1 cellular context compared by ENCODE assay signal in the genomic region with DNA sequence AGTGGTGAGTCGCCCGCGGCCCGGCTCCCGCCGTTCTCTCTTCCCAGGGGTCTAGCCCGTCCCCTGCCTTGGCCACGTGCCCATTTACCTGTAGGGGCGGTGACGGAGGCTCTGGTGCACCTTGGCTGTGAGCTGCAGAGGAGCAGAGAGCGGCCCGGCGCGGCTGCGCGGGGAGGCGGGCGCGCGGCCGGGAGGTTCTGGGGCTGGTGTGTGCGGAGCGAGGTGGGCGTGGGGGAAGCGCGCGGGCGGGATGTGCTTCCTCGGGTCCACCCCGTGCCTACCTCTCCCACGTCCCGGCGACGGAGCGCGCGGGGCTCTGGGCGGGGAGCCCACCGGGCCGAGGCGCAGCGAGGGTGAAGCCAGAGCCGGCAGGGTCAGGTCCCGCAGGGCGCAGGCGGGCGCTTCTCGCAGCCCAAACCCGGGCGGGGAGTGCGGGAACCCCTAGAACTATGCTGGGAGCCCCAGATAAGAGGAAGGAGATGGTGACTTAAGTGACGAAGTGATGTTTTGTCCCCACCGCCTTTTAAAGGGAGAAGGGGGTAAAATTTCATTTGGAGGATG.
TF ChIP-seq lines count a peak whose summit lies in the region.

No MANE protein-coding gene starts in this region.

TF ChIP-seq in WTC11, 78 proteins besides CTCF, POLR2A, EP300 and RAD21 (continued from another document):
- TF ChIP-seq, protein P1, sequence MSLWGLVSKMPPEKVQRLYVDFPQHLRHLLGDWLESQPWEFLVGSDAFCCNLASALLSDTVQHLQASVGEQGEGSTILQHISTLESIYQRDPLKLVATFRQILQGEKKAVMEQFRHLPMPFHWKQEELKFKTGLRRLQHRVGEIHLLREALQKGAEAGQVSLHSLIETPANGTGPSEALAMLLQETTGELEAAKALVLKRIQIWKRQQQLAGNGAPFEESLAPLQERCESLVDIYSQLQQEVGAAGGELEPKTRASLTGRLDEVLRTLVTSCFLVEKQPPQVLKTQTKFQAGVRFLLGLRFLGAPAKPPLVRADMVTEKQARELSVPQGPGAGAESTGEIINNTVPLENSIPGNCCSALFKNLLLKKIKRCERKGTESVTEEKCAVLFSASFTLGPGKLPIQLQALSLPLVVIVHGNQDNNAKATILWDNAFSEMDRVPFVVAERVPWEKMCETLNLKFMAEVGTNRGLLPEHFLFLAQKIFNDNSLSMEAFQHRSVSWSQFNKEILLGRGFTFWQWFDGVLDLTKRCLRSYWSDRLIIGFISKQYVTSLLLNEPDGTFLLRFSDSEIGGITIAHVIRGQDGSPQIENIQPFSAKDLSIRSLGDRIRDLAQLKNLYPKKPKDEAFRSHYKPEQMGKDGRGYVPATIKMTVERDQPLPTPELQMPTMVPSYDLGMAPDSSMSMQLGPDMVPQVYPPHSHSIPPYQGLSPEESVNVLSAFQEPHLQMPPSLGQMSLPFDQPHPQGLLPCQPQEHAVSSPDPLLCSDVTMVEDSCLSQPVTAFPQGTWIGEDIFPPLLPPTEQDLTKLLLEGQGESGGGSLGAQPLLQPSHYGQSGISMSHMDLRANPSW (CRISPR knock-in tag; conservative IDR thresholded peaks at IDR 0.05; ENCODE audit: low read depth): no peak
- TF ChIP-seq SOX15 (CRISPR knock-in tag; IDR thresholded peaks at IDR 0.05) (no peak), CREB1 (CRISPR knock-in tag; IDR thresholded peaks at IDR 0.05) (no peak), ZNF121 (CRISPR knock-in tag; IDR thresholded peaks at IDR 0.05) (no peak), ZNF232 (CRISPR knock-in tag; IDR thresholded peaks at IDR 0.05) (no peak; the same call in 1 of the 2 replicates), NR2C2 (CRISPR knock-in tag; IDR thresholded peaks at IDR 0.05) (peak; percentile 33; the same call in 1 of the 2 replicates), ZNF317 (CRISPR knock-in tag; IDR thresholded peaks at IDR 0.05; ENCODE audit: borderline replicate concordance, low read depth) (0 out of 2 replicates have a peak, but pooled peaks have one; percentile 10), RELA (CRISPR knock-in tag; IDR thresholded peaks at IDR 0.05; ENCODE audit: borderline replicate concordance) (0 out of 2 replicates have a peak, but pooled peaks have one; percentile 16), NR1H2 (CRISPR knock-in tag; IDR thresholded peaks at IDR 0.05) (no peak), JUN (CRISPR knock-in tag; IDR thresholded peaks at IDR 0.05) (peak; percentile 79; the same call in 1 of the 2 replicates), SMAD4 (CRISPR knock-in tag; IDR thresholded peaks at IDR 0.05) (0 out of 2 replicates have a peak, but pooled peaks have one; percentile 69), ETV6 (CRISPR knock-in tag; IDR thresholded peaks at IDR 0.05) (peak; percentile 82; the same call in 1 of the 2 replicates), MXD4 (CRISPR knock-in tag; IDR thresholded peaks at IDR 0.05; ENCODE audit: borderline replicate concordance) (no peak), NFE2L1 (CRISPR knock-in tag; IDR thresholded peaks at IDR 0.05) (no peak), GTF2I (CRISPR knock-in tag; conservative IDR thresholded peaks at IDR 0.05) (no peak), ZNF416 (CRISPR knock-in tag; IDR thresholded peaks at IDR 0.05) (no peak)
- TF ChIP-seq, protein P2, sequence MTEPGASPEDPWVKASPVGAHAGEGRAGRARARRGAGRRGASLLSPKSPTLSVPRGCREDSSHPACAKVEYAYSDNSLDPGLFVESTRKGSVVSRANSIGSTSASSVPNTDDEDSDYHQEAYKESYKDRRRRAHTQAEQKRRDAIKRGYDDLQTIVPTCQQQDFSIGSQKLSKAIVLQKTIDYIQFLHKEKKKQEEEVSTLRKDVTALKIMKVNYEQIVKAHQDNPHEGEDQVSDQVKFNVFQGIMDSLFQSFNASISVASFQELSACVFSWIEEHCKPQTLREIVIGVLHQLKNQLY (CRISPR knock-in tag; IDR thresholded peaks at IDR 0.05): no peak
- TF ChIP-seq, protein P3, sequence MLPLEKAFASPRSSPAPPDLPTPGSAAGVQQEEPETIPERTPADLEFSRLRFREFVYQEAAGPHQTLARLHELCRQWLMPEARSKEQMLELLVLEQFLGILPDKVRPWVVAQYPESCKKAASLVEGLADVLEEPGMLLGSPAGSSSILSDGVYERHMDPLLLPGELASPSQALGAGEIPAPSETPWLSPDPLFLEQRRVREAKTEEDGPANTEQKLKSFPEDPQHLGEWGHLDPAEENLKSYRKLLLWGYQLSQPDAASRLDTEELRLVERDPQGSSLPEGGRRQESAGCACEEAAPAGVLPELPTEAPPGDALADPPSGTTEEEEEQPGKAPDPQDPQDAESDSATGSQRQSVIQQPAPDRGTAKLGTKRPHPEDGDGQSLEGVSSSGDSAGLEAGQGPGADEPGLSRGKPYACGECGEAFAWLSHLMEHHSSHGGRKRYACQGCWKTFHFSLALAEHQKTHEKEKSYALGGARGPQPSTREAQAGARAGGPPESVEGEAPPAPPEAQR (CRISPR knock-in tag; IDR thresholded peaks at IDR 0.05): no peak
- TF ChIP-seq, protein P4, sequence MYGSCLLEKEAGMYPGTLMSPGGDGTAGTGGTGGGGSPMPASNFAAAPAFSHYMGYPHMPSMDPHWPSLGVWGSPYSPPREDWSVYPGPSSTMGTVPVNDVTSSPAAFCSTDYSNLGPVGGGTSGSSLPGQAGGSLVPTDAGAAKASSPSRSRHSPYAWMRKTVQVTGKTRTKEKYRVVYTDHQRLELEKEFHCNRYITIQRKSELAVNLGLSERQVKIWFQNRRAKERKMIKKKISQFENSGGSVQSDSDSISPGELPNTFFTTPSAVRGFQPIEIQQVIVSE (CRISPR knock-in tag; IDR thresholded peaks at IDR 0.05; ENCODE audit: borderline replicate concordance): no peak
- TF ChIP-seq, protein P5, sequence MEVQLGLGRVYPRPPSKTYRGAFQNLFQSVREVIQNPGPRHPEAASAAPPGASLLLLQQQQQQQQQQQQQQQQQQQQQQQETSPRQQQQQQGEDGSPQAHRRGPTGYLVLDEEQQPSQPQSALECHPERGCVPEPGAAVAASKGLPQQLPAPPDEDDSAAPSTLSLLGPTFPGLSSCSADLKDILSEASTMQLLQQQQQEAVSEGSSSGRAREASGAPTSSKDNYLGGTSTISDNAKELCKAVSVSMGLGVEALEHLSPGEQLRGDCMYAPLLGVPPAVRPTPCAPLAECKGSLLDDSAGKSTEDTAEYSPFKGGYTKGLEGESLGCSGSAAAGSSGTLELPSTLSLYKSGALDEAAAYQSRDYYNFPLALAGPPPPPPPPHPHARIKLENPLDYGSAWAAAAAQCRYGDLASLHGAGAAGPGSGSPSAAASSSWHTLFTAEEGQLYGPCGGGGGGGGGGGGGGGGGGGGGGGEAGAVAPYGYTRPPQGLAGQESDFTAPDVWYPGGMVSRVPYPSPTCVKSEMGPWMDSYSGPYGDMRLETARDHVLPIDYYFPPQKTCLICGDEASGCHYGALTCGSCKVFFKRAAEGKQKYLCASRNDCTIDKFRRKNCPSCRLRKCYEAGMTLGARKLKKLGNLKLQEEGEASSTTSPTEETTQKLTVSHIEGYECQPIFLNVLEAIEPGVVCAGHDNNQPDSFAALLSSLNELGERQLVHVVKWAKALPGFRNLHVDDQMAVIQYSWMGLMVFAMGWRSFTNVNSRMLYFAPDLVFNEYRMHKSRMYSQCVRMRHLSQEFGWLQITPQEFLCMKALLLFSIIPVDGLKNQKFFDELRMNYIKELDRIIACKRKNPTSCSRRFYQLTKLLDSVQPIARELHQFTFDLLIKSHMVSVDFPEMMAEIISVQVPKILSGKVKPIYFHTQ (CRISPR knock-in tag; IDR thresholded peaks at IDR 0.05): no peak
- TF ChIP-seq, protein P6, sequence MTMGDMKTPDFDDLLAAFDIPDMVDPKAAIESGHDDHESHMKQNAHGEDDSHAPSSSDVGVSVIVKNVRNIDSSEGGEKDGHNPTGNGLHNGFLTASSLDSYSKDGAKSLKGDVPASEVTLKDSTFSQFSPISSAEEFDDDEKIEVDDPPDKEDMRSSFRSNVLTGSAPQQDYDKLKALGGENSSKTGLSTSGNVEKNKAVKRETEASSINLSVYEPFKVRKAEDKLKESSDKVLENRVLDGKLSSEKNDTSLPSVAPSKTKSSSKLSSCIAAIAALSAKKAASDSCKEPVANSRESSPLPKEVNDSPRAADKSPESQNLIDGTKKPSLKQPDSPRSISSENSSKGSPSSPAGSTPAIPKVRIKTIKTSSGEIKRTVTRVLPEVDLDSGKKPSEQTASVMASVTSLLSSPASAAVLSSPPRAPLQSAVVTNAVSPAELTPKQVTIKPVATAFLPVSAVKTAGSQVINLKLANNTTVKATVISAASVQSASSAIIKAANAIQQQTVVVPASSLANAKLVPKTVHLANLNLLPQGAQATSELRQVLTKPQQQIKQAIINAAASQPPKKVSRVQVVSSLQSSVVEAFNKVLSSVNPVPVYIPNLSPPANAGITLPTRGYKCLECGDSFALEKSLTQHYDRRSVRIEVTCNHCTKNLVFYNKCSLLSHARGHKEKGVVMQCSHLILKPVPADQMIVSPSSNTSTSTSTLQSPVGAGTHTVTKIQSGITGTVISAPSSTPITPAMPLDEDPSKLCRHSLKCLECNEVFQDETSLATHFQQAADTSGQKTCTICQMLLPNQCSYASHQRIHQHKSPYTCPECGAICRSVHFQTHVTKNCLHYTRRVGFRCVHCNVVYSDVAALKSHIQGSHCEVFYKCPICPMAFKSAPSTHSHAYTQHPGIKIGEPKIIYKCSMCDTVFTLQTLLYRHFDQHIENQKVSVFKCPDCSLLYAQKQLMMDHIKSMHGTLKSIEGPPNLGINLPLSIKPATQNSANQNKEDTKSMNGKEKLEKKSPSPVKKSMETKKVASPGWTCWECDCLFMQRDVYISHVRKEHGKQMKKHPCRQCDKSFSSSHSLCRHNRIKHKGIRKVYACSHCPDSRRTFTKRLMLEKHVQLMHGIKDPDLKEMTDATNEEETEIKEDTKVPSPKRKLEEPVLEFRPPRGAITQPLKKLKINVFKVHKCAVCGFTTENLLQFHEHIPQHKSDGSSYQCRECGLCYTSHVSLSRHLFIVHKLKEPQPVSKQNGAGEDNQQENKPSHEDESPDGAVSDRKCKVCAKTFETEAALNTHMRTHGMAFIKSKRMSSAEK (CRISPR knock-in tag; IDR thresholded peaks at IDR 0.05; ENCODE audit: borderline replicate concordance): no peak
- TF ChIP-seq, protein P7, sequence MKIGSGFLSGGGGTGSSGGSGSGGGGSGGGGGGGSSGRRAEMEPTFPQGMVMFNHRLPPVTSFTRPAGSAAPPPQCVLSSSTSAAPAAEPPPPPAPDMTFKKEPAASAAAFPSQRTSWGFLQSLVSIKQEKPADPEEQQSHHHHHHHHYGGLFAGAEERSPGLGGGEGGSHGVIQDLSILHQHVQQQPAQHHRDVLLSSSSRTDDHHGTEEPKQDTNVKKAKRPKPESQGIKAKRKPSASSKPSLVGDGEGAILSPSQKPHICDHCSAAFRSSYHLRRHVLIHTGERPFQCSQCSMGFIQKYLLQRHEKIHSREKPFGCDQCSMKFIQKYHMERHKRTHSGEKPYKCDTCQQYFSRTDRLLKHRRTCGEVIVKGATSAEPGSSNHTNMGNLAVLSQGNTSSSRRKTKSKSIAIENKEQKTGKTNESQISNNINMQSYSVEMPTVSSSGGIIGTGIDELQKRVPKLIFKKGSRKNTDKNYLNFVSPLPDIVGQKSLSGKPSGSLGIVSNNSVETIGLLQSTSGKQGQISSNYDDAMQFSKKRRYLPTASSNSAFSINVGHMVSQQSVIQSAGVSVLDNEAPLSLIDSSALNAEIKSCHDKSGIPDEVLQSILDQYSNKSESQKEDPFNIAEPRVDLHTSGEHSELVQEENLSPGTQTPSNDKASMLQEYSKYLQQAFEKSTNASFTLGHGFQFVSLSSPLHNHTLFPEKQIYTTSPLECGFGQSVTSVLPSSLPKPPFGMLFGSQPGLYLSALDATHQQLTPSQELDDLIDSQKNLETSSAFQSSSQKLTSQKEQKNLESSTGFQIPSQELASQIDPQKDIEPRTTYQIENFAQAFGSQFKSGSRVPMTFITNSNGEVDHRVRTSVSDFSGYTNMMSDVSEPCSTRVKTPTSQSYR (CRISPR knock-in tag; IDR thresholded peaks at IDR 0.05): no peak
- TF ChIP-seq, protein P8, sequence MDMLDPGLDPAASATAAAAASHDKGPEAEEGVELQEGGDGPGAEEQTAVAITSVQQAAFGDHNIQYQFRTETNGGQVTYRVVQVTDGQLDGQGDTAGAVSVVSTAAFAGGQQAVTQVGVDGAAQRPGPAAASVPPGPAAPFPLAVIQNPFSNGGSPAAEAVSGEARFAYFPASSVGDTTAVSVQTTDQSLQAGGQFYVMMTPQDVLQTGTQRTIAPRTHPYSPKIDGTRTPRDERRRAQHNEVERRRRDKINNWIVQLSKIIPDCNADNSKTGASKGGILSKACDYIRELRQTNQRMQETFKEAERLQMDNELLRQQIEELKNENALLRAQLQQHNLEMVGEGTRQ (CRISPR knock-in tag; IDR thresholded peaks at IDR 0.05): peak; percentile 95
- TF ChIP-seq, protein P9, sequence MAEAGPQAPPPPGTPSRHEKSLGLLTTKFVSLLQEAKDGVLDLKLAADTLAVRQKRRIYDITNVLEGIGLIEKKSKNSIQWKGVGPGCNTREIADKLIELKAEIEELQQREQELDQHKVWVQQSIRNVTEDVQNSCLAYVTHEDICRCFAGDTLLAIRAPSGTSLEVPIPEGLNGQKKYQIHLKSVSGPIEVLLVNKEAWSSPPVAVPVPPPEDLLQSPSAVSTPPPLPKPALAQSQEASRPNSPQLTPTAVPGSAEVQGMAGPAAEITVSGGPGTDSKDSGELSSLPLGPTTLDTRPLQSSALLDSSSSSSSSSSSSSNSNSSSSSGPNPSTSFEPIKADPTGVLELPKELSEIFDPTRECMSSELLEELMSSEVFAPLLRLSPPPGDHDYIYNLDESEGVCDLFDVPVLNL (CRISPR knock-in tag; IDR thresholded peaks at IDR 0.05; ENCODE audit: borderline replicate concordance, low read depth): 0 out of 2 replicates have a peak, but pooled peaks have one; percentile 41
- TF ChIP-seq, protein P10, sequence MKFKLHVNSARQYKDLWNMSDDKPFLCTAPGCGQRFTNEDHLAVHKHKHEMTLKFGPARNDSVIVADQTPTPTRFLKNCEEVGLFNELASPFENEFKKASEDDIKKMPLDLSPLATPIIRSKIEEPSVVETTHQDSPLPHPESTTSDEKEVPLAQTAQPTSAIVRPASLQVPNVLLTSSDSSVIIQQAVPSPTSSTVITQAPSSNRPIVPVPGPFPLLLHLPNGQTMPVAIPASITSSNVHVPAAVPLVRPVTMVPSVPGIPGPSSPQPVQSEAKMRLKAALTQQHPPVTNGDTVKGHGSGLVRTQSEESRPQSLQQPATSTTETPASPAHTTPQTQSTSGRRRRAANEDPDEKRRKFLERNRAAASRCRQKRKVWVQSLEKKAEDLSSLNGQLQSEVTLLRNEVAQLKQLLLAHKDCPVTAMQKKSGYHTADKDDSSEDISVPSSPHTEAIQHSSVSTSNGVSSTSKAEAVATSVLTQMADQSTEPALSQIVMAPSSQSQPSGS (CRISPR knock-in tag; IDR thresholded peaks at IDR 0.05; ENCODE audit: borderline replicate concordance, low read depth): no peak
